In genomic region chr19:46719629-46720515, GRCh38 we compare ENCODE assay signal across 12 cellular contexts. TPM values are rescaled to one million over a fixed set of nuclear protein-coding genes. Genes with fewer than 3 reads are reported as not detected.
A peak's percentile ranks its signal among the peaks of the same experiment; 100 is the strongest.
DNase-seq lines count a peak whose midpoint lies in the region; ATAC-seq and TF ChIP-seq lines count a peak whose summit lies in the region.
"Had no signal": no experiment of that assay in that cellular context is flagged by ENCODE, and none has a peak within 500 bp of the region (broad histone marks: within the 10 kb centered on the region; RNA-seq: fewer than 3 reads in every experiment).

No MANE protein-coding gene starts in this region.

- no peak overlapping the region for H2BK120ac ChIP-seq in neuronal stem cell (ENCODE audit: low read depth, low read length)

- no peak overlapping the region for H3K14ac ChIP-seq in neuronal stem cell (ENCODE audit: low read length)

- H2BK12ac ChIP-seq in neuronal stem cell (ENCODE audit: low read length) = peak overlapping the region; percentile 22

- CTCF ChIA-PET in CD8-positive, alpha-beta T cell (lab: Charles Lee) = interaction anchor here (0.5 to 1.2 kb wide), 3 partner anchors 8 to 586 kb away, joined by 3 to 6 read pairs (median 4); no protein-coding TSS in a partner anchor

- no peak overlapping the region for H3K18ac ChIP-seq in neuronal stem cell (ENCODE audit: low read length)

- H3K27ac ChIP-seq in CD8-positive, alpha-beta T cell (ENCODE audit: low read depth, low read length) = no peak overlapping the region
- H3K27ac ChIP-seq in KMS-11 = peak overlapping the region; percentile 48; the same call in 1 of the 2 replicates
- H3K27ac ChIP-seq in neuronal stem cell (replicated peaks; ENCODE audit: low read length) = no peak overlapping the region
- H3K27ac ChIP-seq in ovary = no peak overlapping the region

- H3K4me3 Mint-ChIP-seq in CD8-positive, alpha-beta T cell = no peak overlapping the region
- H3K4me3 Mint-ChIP-seq: activated naive CD8-positive, alpha-beta T cell treated with anti-CD3 and anti-CD28 coated beads, Interleukin-2, amount 10 ng/mL, durations not matched to agents 7 days and 5 days had no signal

- TF ChIP-seq POLR2A in ovary (IDR thresholded peaks at IDR 0.05) = no peak

- H3K27ac Mint-ChIP-seq in CD8-positive, alpha-beta T cell = peak overlapping the region; percentile 55

- H3K23ac ChIP-seq in neuronal stem cell (ENCODE audit: low read depth, low read length, poor library complexity) = no peak overlapping the region

- no peaks in the 10 kb centered on the region for H4K20me1 ChIP-seq in KMS-11 (ENCODE audit: insufficient read depth)

- no CpG with 5 or more reads among the region's 25 CpGs for WGBS in neuronal stem cell (ENCODE audit: extremely low coverage in 2 of 2, insufficient read length in 2 of 2, insufficient replicate concordance in 1 of 2), 2 donors
- 65 to 75% (median 69%) methylated on average over 22 to 25 of the region's 25 CpGs for WGBS in ovary, 3 donors

- H3K9me3 ChIP-seq in CD8-positive, alpha-beta T cell (ENCODE audit: low read length) = no peaks in the 10 kb centered on the region
- H3K9me3 ChIP-seq in neuronal stem cell (replicated peaks in 1 of 2; ENCODE audit: control insufficient read depth in 2 of 2, insufficient read depth in 1 of 2, low read depth in 1 of 2, low read length in 2 of 2) (no peaks in the 10 kb centered on the region), ovary (no peaks in the 10 kb centered on the region)

- ATAC-seq in CD8-positive, alpha-beta T cell = no peak

- H3K27me3 Mint-ChIP-seq in CD8-positive, alpha-beta T cell (ENCODE audit: low read depth) = no peaks in the 10 kb centered on the region
- H3K27me3 Mint-ChIP-seq: activated naive CD8-positive, alpha-beta T cell treated with anti-CD3 and anti-CD28 coated beads, Interleukin-2, amount 10 ng/mL, durations not matched to agents 7 days and 5 days had no signal

- H3K27me3 ChIP-seq in CD8-positive, alpha-beta T cell (ENCODE audit: insufficient read depth, low read length) = no peaks in the 10 kb centered on the region
- no peaks in the 10 kb centered on the region for H3K27me3 ChIP-seq in KMS-11 (ENCODE audit: insufficient read depth, low read depth)
- H3K27me3 ChIP-seq in neuronal stem cell (ENCODE audit: control insufficient read depth in 3 of 3, insufficient read depth in 3 of 3, low read depth in 1 of 3, low read length in 3 of 3) = no peaks in the 10 kb centered on the region
- no peaks in the 10 kb centered on the region for H3K27me3 ChIP-seq in ovary

- no peak overlapping the region for H4K91ac ChIP-seq in neuronal stem cell (ENCODE audit: low read depth, low read length, poor library complexity)

- no peak overlapping the region for H2BK15ac ChIP-seq in neuronal stem cell (ENCODE audit: low read length)

- H3K36me3 Mint-ChIP-seq in CD8-positive, alpha-beta T cell = peaks cover 52% of the 10 kb centered on the region

- no peak overlapping the region for H3K4me3 ChIP-seq in CD8-positive, alpha-beta T cell (ENCODE audit: low read depth, low read length)
- H3K4me3 ChIP-seq in KMS-11 (IDR thresholded peaks at IDR 0.05; ENCODE audit: insufficient read depth, low read depth, low read length) (no peak overlapping the region), neuronal stem cell (ENCODE audit: low read length in 2 of 2) (no peak overlapping the region), ovary (no peak overlapping the region)

- no peak for TF ChIP-seq EP300 in ovary (IDR thresholded peaks at IDR 0.05)

- H3K9me3 Mint-ChIP-seq in CD8-positive, alpha-beta T cell = no peaks in the 10 kb centered on the region
- H3K9me3 Mint-ChIP-seq: activated naive CD8-positive, alpha-beta T cell treated with anti-CD3 and anti-CD28 coated beads, Interleukin-2, amount 10 ng/mL, durations not matched to agents 7 days and 5 days had no signal

- H3K4me2 ChIP-seq in KMS-11 (peak overlapping the region; percentile 80; the same call in 1 of the 2 replicates), neuronal stem cell (ENCODE audit: insufficient read depth, low read length, poor library complexity, severe bottlenecking) (no peak overlapping the region)

- intact Hi-C loops in CD8-positive, alpha-beta T cell (cut with DNase I, micrococcal nuclease) = loop anchor here (5.0 kb wide), 2 partner anchors 67 to 537 kb away; partner anchors contain the start of genes CCDC9 (in 1 of the 2) and SLC1A5 (in 1 of the 2)
- intact Hi-C loops in ovary (cut with DNase I) = no loop called here

- H4K8ac ChIP-seq in neuronal stem cell (ENCODE audit: low read depth, low read length) = peak overlapping the region; percentile 72

- H3K36me3 ChIP-seq in CD8-positive, alpha-beta T cell (ENCODE audit: insufficient read depth, low read length) = peaks cover 14% of the 10 kb centered on the region
- H3K36me3 ChIP-seq in KMS-11 (ENCODE audit: insufficient read depth) (no peaks in the 10 kb centered on the region; the same call in 1 of the 2 replicates), neuronal stem cell (replicated peaks in 1 of 2; ENCODE audit: control insufficient read depth in 2 of 2, insufficient read depth in 2 of 2, low read length in 2 of 2) (peaks cover 52 to 71% of the 10 kb centered on the region in 2 donors), ovary (no peaks in the 10 kb centered on the region)

- peaks cover 39% of the 10 kb centered on the region for H3K4me1 ChIP-seq in CD8-positive, alpha-beta T cell (ENCODE audit: insufficient read depth, low read length)
- H3K4me1 ChIP-seq in KMS-11 (ENCODE audit: low read depth, poor library complexity, severe bottlenecking) (peaks cover 33% of the 10 kb centered on the region), neuronal stem cell (ENCODE audit: control insufficient read depth in 2 of 2, insufficient read depth in 1 of 2, low read depth in 1 of 2, low read length in 2 of 2) (peaks cover 4 to 12% of the 10 kb centered on the region in 2 donors), ovary (ENCODE audit: insufficient read depth) (peaks cover 5% of the 10 kb centered on the region)

- no peak for TF ChIP-seq CTCF in CD8-positive, alpha-beta T cell (IDR thresholded peaks at IDR 0.05)
- no peak for TF ChIP-seq CTCF in KMS-11 (conservative IDR thresholded peaks at IDR 0.05; ENCODE audit: low read depth, low read length)
- TF ChIP-seq CTCF in ovary (IDR thresholded peaks at IDR 0.05) = no peak

- no peak overlapping the region for H2AFZ ChIP-seq in KMS-11 (ENCODE audit: low read depth)
- H2AFZ ChIP-seq in neuronal stem cell (ENCODE audit: low read length) = no peak overlapping the region

- no peak for DNase-seq in CD8-positive, alpha-beta T cell
- DNase-seq in amniotic epithelial cell (ENCODE audit: low read depth) = peak; percentile 64
- DNase-seq in neuronal stem cell (ENCODE audit: low spot score) = no peak
- DNase-seq in stimulated activated CD4-positive, alpha-beta T cell treated with anti-CD3 and anti-CD28 coated beads, Interleukin-15, amount 100 ng/mL, for 24 hours = no peak
- no peak for DNase-seq in ovary
- DNase-seq in NCI-H1105 (lab: John Stamatoyannopoulos, UW) = no peak
- no peak for DNase-seq in iPS-NIHi7 (ENCODE audit: extremely low spot score)
- DNase-seq: activated naive CD8-positive, alpha-beta T cell treated with anti-CD3 and anti-CD28 coated beads, Interleukin-2, amount 10 ng/mL, durations not matched to agents 7 days and 5 days; NCI-H1092 treated with DMSO at 0.1 percent for 48 hours; NCI-H446 had no signal

- H2AK5ac ChIP-seq in neuronal stem cell (ENCODE audit: low read depth, low read length) = no peak overlapping the region

- H3K79me1 ChIP-seq in neuronal stem cell (ENCODE audit: low read depth, low read length) = peaks cover 10% of the 10 kb centered on the region

- POLR2A ChIA-PET in CD8-positive, alpha-beta T cell (lab: Charles Lee) = no interaction called here

- peaks cover 18% of the 10 kb centered on the region for H3K79me2 ChIP-seq in KMS-11 (ENCODE audit: insufficient read depth, low read depth)

- no peak overlapping the region for H2BK5ac ChIP-seq in neuronal stem cell (ENCODE audit: low read length)

- H3K9ac ChIP-seq in KMS-11 = no peak overlapping the region
- H3K9ac ChIP-seq in neuronal stem cell (ENCODE audit: low read depth, low read length, poor library complexity) = no peak overlapping the region

- H3K4me1 Mint-ChIP-seq in CD8-positive, alpha-beta T cell (ENCODE audit: low read depth) = peaks cover 30% of the 10 kb centered on the region

- no peak overlapping the region for H3K4ac ChIP-seq in neuronal stem cell (ENCODE audit: low read length)

RNA-seq across cellular contexts. Expression of gene PRKD2, which starts 3.0 kb away (rescaled TPM):
- 10 to 100 TPM; 81.1 to 89.7 TPM for total RNA-seq in CD8-positive, alpha-beta T cell
- 37.2 TPM for polyA plus RNA-seq in neuronal stem cell (2013, experiment 1 of 2)
- 37.3 TPM for polyA plus RNA-seq in neuronal stem cell (2013, experiment 2 of 2)
- total RNA-seq in ovary = 10 to 100 TPM; 21.2 to 55.4 (median 46.6) TPM
- 10 to 100 TPM; 17.7 to 29.7 TPM for polyA plus RNA-seq in ovary

RNA-seq across cellular contexts. Expression of gene FKRP, which starts 26.0 kb away (rescaled TPM):
- 10 to 100 TPM; 23.2 to 25.4 TPM for total RNA-seq in CD8-positive, alpha-beta T cell
- 16.8 TPM for polyA plus RNA-seq in neuronal stem cell (2013, experiment 1 of 2)
- polyA plus RNA-seq in neuronal stem cell (2013, experiment 2 of 2) = 16.0 TPM
- 10 to 100 TPM; 10.9 to 24.4 (median 19.0) TPM for total RNA-seq in ovary
- 10 to 100 TPM; 10.7 to 12.0 TPM for polyA plus RNA-seq in ovary

RNA-seq across cellular contexts. Expression of gene STRN4, which starts 26.4 kb away (rescaled TPM):
- total RNA-seq in CD8-positive, alpha-beta T cell = 100 to 1,000 TPM; 120 to 126 TPM
- 94.3 TPM for polyA plus RNA-seq in neuronal stem cell (2013, experiment 1 of 2)
- polyA plus RNA-seq in neuronal stem cell (2013, experiment 2 of 2) = 93.2 TPM
- total RNA-seq in ovary = 10 to 100 TPM; 37.3 to 85.3 (median 59.1) TPM
- polyA plus RNA-seq in ovary = 10 to 100 TPM; 34.8 to 59.3 TPM

RNA-seq across cellular contexts. Expression of gene DACT3, which starts 58.9 kb away (rescaled TPM):
- total RNA-seq in CD8-positive, alpha-beta T cell = not detected
- polyA plus RNA-seq in neuronal stem cell (2013, experiment 1 of 2) = 6.5 TPM
- polyA plus RNA-seq in neuronal stem cell (2013, experiment 2 of 2) = 6.5 TPM
- total RNA-seq in ovary = 10 to 100 TPM in 6 of 7 donors, 1 to 10 TPM in 1; 7.6 to 56.5 (median 20.8) TPM
- 10 to 100 TPM; 15.2 to 51.3 TPM for polyA plus RNA-seq in ovary
- total RNA-seq: renal cortical epithelial cell had no signal

Comparison
In these comparisons a context has a peak if more than half of its experiments do, and no peak if none do; other contexts are left out.
1. intact Hi-C loops: an anchor here in CD8-positive, alpha-beta T cell (5.0 kb wide); none called in ovary.